Comparison of ENCODE assay signal across 26 cellular contexts in the genomic region with DNA sequence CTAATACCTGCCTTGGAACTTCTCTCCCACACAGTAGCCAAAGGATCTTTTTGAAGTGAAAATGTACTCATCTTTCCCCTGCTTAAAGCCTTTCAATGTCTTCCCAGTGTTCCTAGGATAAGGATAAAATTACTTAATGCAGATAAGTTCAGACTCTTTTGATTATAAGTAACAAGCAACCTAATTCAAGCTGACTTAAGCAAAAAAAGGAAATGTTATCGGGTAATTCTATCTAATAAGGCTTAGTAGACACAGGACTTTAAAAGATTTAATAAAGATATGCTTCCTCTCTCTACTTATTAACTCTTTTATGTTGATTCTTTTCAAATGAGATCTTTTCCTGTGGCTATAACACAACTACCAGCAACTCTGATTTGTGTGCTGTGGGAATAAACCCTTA.
"Had no signal": no experiment of that assay in that cellular context is flagged by ENCODE, and none has a peak within 500 bp of the region (broad histone marks: within the 10 kb centered on the region; RNA-seq: fewer than 3 reads in every experiment).

No MANE protein-coding gene starts in this region.

- H3K27me3 ChIP-seq: neural progenitor cell, ovary, suprapubic skin, testis, tibial artery, transverse colon, upper lobe of right lung, uterus had no signal

- H3K9ac ChIP-seq: neural progenitor cell, parathyroid adenoma had no signal

- H3K4me3 ChIP-seq: neural progenitor cell, ovary, psoas muscle, skin epidermis, suprapubic skin, testis, tibial artery, transverse colon, upper lobe of right lung, uterus had no signal

- ATAC-seq: naive thymus-derived CD4-positive, alpha-beta T cell; natural killer cell; psoas muscle; right cardiac atrium; sciatic nerve; stimulated activated memory B cell treated with anti-CD40 and anti-IgM and Interleukin-4, amounts not matched to agents 10 μg/mL and 1 μg/mL and 100 μg/mL, for 72 hours; stimulated activated naive CD8-positive, alpha-beta T cell treated with anti-CD3 and anti-CD28 coated beads, Interleukin-15, amount 100 ng/mL, for 72 hours; stimulated activated naive CD8-positive, alpha-beta T cell treated with anti-CD3 and anti-CD28 coated beads, Interleukin-15, Interleukin-2, amounts not matched to agents 100 U/mL and 50 U/mL, for 24 hours; upper lobe of right lung had no signal

- H3K27ac ChIP-seq: neural progenitor cell, ovary, parathyroid adenoma, psoas muscle, skin epidermis, suprapubic skin, testis, tibial artery, transverse colon, upper lobe of right lung, uterus had no signal

- H3K4me1 ChIP-seq: neural progenitor cell, parathyroid adenoma, suprapubic skin, testis, tibial artery, transverse colon, upper lobe of right lung, uterus had no signal

- H3K9me3 ChIP-seq: ovary, psoas muscle, suprapubic skin, testis, tibial artery, transverse colon, upper lobe of right lung, uterus had no signal

- H3K4me2 ChIP-seq: neural progenitor cell had no signal

- H3K36me3 ChIP-seq: neural progenitor cell, ovary, suprapubic skin, tibial artery, transverse colon, upper lobe of right lung, uterus had no signal

- H3K79me2 ChIP-seq: parathyroid adenoma had no signal

- H2AFZ ChIP-seq: neural progenitor cell, parathyroid adenoma had no signal

- DNase-seq: naive thymus-derived CD4-positive, alpha-beta T cell; natural killer cell; occipital lobe; ovary; posterior cingulate gyrus; psoas muscle; right cardiac atrium; stimulated activated CD4-positive, alpha-beta T cell treated with anti-CD3 and anti-CD28 coated beads, Interleukin-15, amount 100 ng/mL, for 24 hours; stimulated activated CD4-positive, alpha-beta T cell treated with anti-CD3 and anti-CD28 coated beads, Interleukin-4, amount 100 ng/mL, for 1 hour; stimulated activated CD4-positive, alpha-beta T cell treated with anti-CD3 and anti-CD28 coated beads, Interleukin-4, amount 100 ng/mL, for 4 hours; stimulated activated CD8-positive, alpha-beta memory T cell treated with anti-CD3 and anti-CD28 coated beads, Interleukin-4, amount 100 ng/mL, for 48 hours; stimulated activated naive CD4-positive, alpha-beta T cell; stimulated activated naive CD8-positive, alpha-beta T cell treated with anti-CD3 and anti-CD28 coated beads, Interleukin-15, amount 100 ng/mL, for 72 hours; stimulated activated naive CD8-positive, alpha-beta T cell treated with anti-CD3 and anti-CD28 coated beads, Interleukin-15, Interleukin-2, amounts not matched to agents 100 U/mL and 50 U/mL, for 24 hours; substantia nigra; testis; tibial artery; transverse colon; upper lobe of right lung; uterus had no signal
